Comparison of ENCODE assay signal across 12 cellular contexts in genomic region chr17:7587420-7587786, GRCh38. TPM values are rescaled to one million over a fixed set of nuclear protein-coding genes. Genes with fewer than 3 reads are reported as not detected.
A peak's percentile ranks its signal among the peaks of the same experiment; 100 is the strongest.
DNase-seq lines count a peak whose midpoint lies in the region; ATAC-seq and TF ChIP-seq lines count a peak whose summit lies in the region.
"Had no signal": no experiment of that assay in that cellular context is flagged by ENCODE, and none has a peak within 500 bp of the region (broad histone marks: within the 10 kb centered on the region; RNA-seq: fewer than 3 reads in every experiment).

No MANE protein-coding gene starts in this region.

- H3K9me3 ChIP-seq in heart right ventricle (no peaks in the 10 kb centered on the region), suprapubic skin (no peaks in the 10 kb centered on the region)

- H3K27me3 ChIP-seq in heart right ventricle = no peaks in the 10 kb centered on the region
- no peaks in the 10 kb centered on the region for H3K27me3 ChIP-seq in suprapubic skin

- ATAC-seq in heart right ventricle (no peak), Right ventricle myocardium inferior (no peak), SK-N-SH treated with all-trans-retinoic acid at 6 μM for 48 hours (peak; percentile 44)

- peaks cover 0 to 61% (median 13%) of the 10 kb centered on the region in 9 donors for H3K36me3 ChIP-seq in heart right ventricle
- peaks cover 20% of the 10 kb centered on the region for H3K36me3 ChIP-seq in suprapubic skin

- intact Hi-C loops in heart right ventricle (cut with DNase I) (loop anchor here in 2 of 10 donors (5.0 to 10.0 kb wide), 2 partner anchors 150 to 153 kb away; partner anchors contain the start of genes FGF11 (in 2 of the 2) and TMEM102 (in 2 of the 2)), Right ventricle myocardium inferior (cut with DNase I) (loop anchor here (5.0 to 10.0 kb wide), 3 partner anchors 150 to 263 kb away; partner anchors contain the start of genes FGF11, NEURL4, TMEM102 and TMEM95)

- no peak for TF ChIP-seq POLR2A in suprapubic skin (IDR thresholded peaks at IDR 0.05)

- TF ChIP-seq EP300 in suprapubic skin (IDR thresholded peaks at IDR 0.05) = no peak

- H3K27ac ChIP-seq in heart right ventricle (peak overlapping the region in 8 of 10 donors; percentile 35 to 70 (median 63)), suprapubic skin (peak overlapping the region; percentile 79), coronary artery (peak overlapping the region in 1 of 2 donors; percentile 55)

- 82 to 84% methylated on average over 7 of the region's 7 CpGs for WGBS in heart right ventricle, 2 donors
- 55% methylated on average over 7 of the region's 7 CpGs for WGBS in suprapubic skin

- no peak overlapping the region for H3K4me3 ChIP-seq in heart right ventricle
- H3K4me3 ChIP-seq in fibroblast of the aortic adventitia (ENCODE audit: low read depth, low read length) = no peak overlapping the region
- H3K4me3 ChIP-seq in suprapubic skin = no peak overlapping the region
- H3K4me3 ChIP-seq in coronary artery = no peak overlapping the region

- no peak for TF ChIP-seq CTCF in heart right ventricle (IDR thresholded peaks at IDR 0.05)
- peak; percentile 31 for TF ChIP-seq CTCF in fibroblast of the aortic adventitia (IDR thresholded peaks at IDR 0.05; ENCODE audit: insufficient read depth, low read length)
- no peak for TF ChIP-seq CTCF in suprapubic skin (IDR thresholded peaks at IDR 0.05)
- TF ChIP-seq CTCF in coronary artery (IDR thresholded peaks at IDR 0.05) = no peak

- no peak for DNase-seq in heart right ventricle
- no peak for DNase-seq in Right ventricle myocardium inferior (ENCODE audit: missing footprints)
- DNase-seq in fibroblast of the aortic adventitia (ENCODE audit: low read depth) = peak; percentile 94
- no peak for DNase-seq in suprapubic skin (ENCODE audit: low spot score in 2 of 2)
- DNase-seq in NCI-H526 (lab: John Stamatoyannopoulos, UW) = no peak
- DNase-seq in coronary artery (ENCODE audit: low spot score) = no peak
- no peak for DNase-seq in DMS79 (lab: John Stamatoyannopoulos, UW)
- DNase-seq: activated CD4-positive, CD25-positive, alpha-beta regulatory T cell treated with anti-CD3 and anti-CD28 coated beads, Interleukin-2, amount 50 U/mL, for 72 hours; COR-L47; effector CD8-positive, alpha-beta T cell; naive B cell had no signal

- H3K4me1 ChIP-seq in heart right ventricle (peaks cover 13 to 60% (median 45%) of the 10 kb centered on the region in 9 donors), suprapubic skin (peaks cover 78% of the 10 kb centered on the region)

TF ChIP-seq in SK-N-SH treated with all-trans-retinoic acid at 6 μM for 48 hours, 23 proteins besides CTCF, POLR2A, EP300 and RAD21:
- TF ChIP-seq GLIS3 (CRISPR knock-in tag; IDR thresholded peaks at IDR 0.05) = no peak
- TF ChIP-seq TSHZ2 (CRISPR knock-in tag; IDR thresholded peaks at IDR 0.05) = no peak
- TF ChIP-seq ZC3H10 (CRISPR knock-in tag; IDR thresholded peaks at IDR 0.05) = no peak
- no peak for TF ChIP-seq OSR1 (CRISPR knock-in tag; IDR thresholded peaks at IDR 0.05)
- TF ChIP-seq ESRRG (CRISPR knock-in tag; IDR thresholded peaks at IDR 0.05) = no peak
- TF ChIP-seq, protein P1, sequence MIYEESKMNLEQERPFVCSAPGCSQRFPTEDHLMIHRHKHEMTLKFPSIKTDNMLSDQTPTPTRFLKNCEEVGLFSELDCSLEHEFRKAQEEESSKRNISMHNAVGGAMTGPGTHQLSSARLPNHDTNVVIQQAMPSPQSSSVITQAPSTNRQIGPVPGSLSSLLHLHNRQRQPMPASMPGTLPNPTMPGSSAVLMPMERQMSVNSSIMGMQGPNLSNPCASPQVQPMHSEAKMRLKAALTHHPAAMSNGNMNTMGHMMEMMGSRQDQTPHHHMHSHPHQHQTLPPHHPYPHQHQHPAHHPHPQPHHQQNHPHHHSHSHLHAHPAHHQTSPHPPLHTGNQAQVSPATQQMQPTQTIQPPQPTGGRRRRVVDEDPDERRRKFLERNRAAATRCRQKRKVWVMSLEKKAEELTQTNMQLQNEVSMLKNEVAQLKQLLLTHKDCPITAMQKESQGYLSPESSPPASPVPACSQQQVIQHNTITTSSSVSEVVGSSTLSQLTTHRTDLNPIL (CRISPR knock-in tag; IDR thresholded peaks at IDR 0.05; ENCODE audit: low read depth) = no peak
- TF ChIP-seq PATZ1 (CRISPR knock-in tag; IDR thresholded peaks at IDR 0.05; ENCODE audit: borderline replicate concordance) = no peak
- TF ChIP-seq SNAI2 (CRISPR knock-in tag; IDR thresholded peaks at IDR 0.05) = no peak
- no peak for TF ChIP-seq ZFP30 (CRISPR knock-in tag; IDR thresholded peaks at IDR 0.05)
- TF ChIP-seq ZNF8 (CRISPR knock-in tag; IDR thresholded peaks at IDR 0.05) = no peak
- TF ChIP-seq ZNF70 (CRISPR knock-in tag; IDR thresholded peaks at IDR 0.05) = no peak
- TF ChIP-seq PPARA (CRISPR knock-in tag; IDR thresholded peaks at IDR 0.05; ENCODE audit: borderline replicate concordance) = no peak

RNA-seq across cellular contexts. Expression of gene SOX15, which starts 2.5 kb away (rescaled TPM):
- total RNA-seq in heart right ventricle (1 to 10 TPM in 6 of 10 donors, under 1 TPM in 4; 0.23 to 1.7 (median 1.2) TPM), Right ventricle myocardium inferior (0.89 TPM), fibroblast of the aortic adventitia (ENCODE audit: low replicate concordance) (0.57 and 1.4 TPM in 2 replicates), suprapubic skin (100 to 1,000 TPM in 2 of 4 donors, 10 to 100 TPM in 2; 68.0 to 140 (median 102) TPM)
- polyA plus RNA-seq in heart right ventricle = 1 to 10 TPM in 1 of 2 donors, under 1 TPM in 1; 0.78 to 2.6 TPM

RNA-seq across cellular contexts. Expression of gene MPDU1, which starts 3.8 kb away (rescaled TPM):
- total RNA-seq in heart right ventricle (10 to 100 TPM; 20.1 to 39.8 (median 23.5) TPM), Right ventricle myocardium inferior (32.0 TPM), fibroblast of the aortic adventitia (ENCODE audit: low replicate concordance) (32.3 and 127 TPM in 2 replicates), suprapubic skin (100 to 1,000 TPM in 1 of 4 donors, 10 to 100 TPM in 3; 54.3 to 104 (median 86.3) TPM)
- polyA plus RNA-seq in heart right ventricle = 10 to 100 TPM; 42.8 to 64.9 TPM

RNA-seq across cellular contexts. Expression of gene CD68, which starts 8.0 kb away (rescaled TPM):
- total RNA-seq in heart right ventricle = 100 to 1,000 TPM in 1 of 10 donors, 10 to 100 TPM in 4, 1 to 10 TPM in 5; 4.7 to 128 (median 13.0) TPM
- 10 to 100 TPM; 15.7 to 40.0 TPM for polyA plus RNA-seq in heart right ventricle
- total RNA-seq in Right ventricle myocardium inferior = 40.4 TPM
- 4.9 and 71.7 TPM in 2 replicates for total RNA-seq in fibroblast of the aortic adventitia (ENCODE audit: low replicate concordance)
- total RNA-seq in suprapubic skin = 10 to 100 TPM in 1 of 4 donors, 1 to 10 TPM in 3; 5.0 to 13.2 (median 9.6) TPM

RNA-seq across cellular contexts. Expression of gene SENP3, which starts 25.7 kb away (rescaled TPM):
- total RNA-seq in heart right ventricle (10 to 100 TPM; 22.4 to 34.3 (median 27.1) TPM), Right ventricle myocardium inferior (33.0 TPM), fibroblast of the aortic adventitia (ENCODE audit: low replicate concordance) (14.6 and 60.4 TPM in 2 replicates), suprapubic skin (10 to 100 TPM; 40.2 to 53.5 (median 51.6) TPM)
- 10 to 100 TPM; 33.1 to 46.6 TPM for polyA plus RNA-seq in heart right ventricle

RNA-seq across cellular contexts. Expression of gene FXR2, which starts 27.3 kb away (rescaled TPM):
- total RNA-seq in heart right ventricle (100 to 1,000 TPM in 3 of 10 donors, 10 to 100 TPM in 7; 81.7 to 104 (median 90.5) TPM), Right ventricle myocardium inferior (103 TPM), fibroblast of the aortic adventitia (ENCODE audit: low replicate concordance) (27.1 and 33.1 TPM in 2 replicates), suprapubic skin (10 to 100 TPM; 21.0 to 25.6 (median 22.5) TPM)
- polyA plus RNA-seq in heart right ventricle = 100 to 1,000 TPM in 1 of 2 donors, 10 to 100 TPM in 1; 52.2 to 111 TPM

Comparison
In these comparisons a context has a peak if more than half of its experiments do, and no peak if none do; other contexts are left out.
1. RNA of gene SOX15, which starts 2.5 kb away (total RNA-seq): 68.0 to 140 TPM in suprapubic skin; 0.57 to 1.4 TPM in fibroblast of the aortic adventitia, 0.23 to 1.7 TPM in heart right ventricle and 0.89 TPM in Right ventricle myocardium inferior (single experiment); every median in the first group is over 10 times any median in the second.